ENCODE assay signal across 24 cellular contexts in genomic region chr2:1407950-1408695, GRCh38. TPM values are rescaled to one million over a fixed set of nuclear protein-coding genes. Genes with fewer than 3 reads are reported as not detected.
DNase-seq lines count a peak whose midpoint lies in the region; ATAC-seq lines count a peak whose summit lies in the region.
"Had no signal": no experiment of that assay in that cellular context is flagged by ENCODE, and none has a peak within 500 bp of the region (broad histone marks: within the 10 kb centered on the region; RNA-seq: fewer than 3 reads in every experiment).

No MANE protein-coding gene starts in this region.

- H3K27me3 ChIP-seq in BLaER1 treated with 17β-estradiol and CSF1 and Interleukin-3, amounts not matched to agents 10 nM and 100 nM = peaks cover 0 to 70% (median 0%) of the 10 kb centered on the region in 11 experiments; a peak in 6 of 22 replicates
- no peaks in the 10 kb centered on the region for H3K27me3 ChIP-seq in neuronal stem cell (ENCODE audit: control insufficient read depth in 3 of 3, insufficient read depth in 3 of 3, low read depth in 1 of 3, low read length in 3 of 3)
- H3K27me3 ChIP-seq: Peyer's patch had no signal

- no peak for ATAC-seq in GM21447 (IDR thresholded peaks at IDR 0.05; ENCODE audit: unreplicated experiment)
- ATAC-seq in HG02571 (IDR thresholded peaks at IDR 0.05; ENCODE audit: unreplicated experiment) = no peak
- ATAC-seq: GM23338, T-cell had no signal

- H3K4ac ChIP-seq in neuronal stem cell (ENCODE audit: low read length) = no peak overlapping the region

- H4K91ac ChIP-seq in neuronal stem cell (ENCODE audit: low read depth, low read length, poor library complexity) = no peak overlapping the region

- no peak overlapping the region for H2BK15ac ChIP-seq in neuronal stem cell (ENCODE audit: low read length)

- no CpG with 5 or more reads among the region's 16 CpGs for WGBS in neuronal stem cell (ENCODE audit: extremely low coverage in 2 of 2, insufficient read length in 2 of 2, insufficient replicate concordance in 1 of 2), 2 donors

- peaks cover 4 to 13% (median 10%) of the 10 kb centered on the region in 11 experiments for H3K9me3 ChIP-seq in BLaER1 treated with 17β-estradiol and CSF1 and Interleukin-3, amounts not matched to agents 10 nM and 100 nM (replicated peaks in 1 of 11)
- H3K9me3 ChIP-seq in SK-N-MC (ENCODE audit: low read depth, low read length) (no peaks in the 10 kb centered on the region), neuronal stem cell (replicated peaks in 1 of 2; ENCODE audit: control insufficient read depth in 2 of 2, insufficient read depth in 1 of 2, low read depth in 1 of 2, low read length in 2 of 2) (no peaks in the 10 kb centered on the region)
- H3K9me3 ChIP-seq: HAP-1, Peyer's patch had no signal

- peak overlapping the region in 8 of 11 experiments; percentile 6 to 63 (median 57); a peak in 15 of 22 replicates for H3K4me2 ChIP-seq in BLaER1 treated with 17β-estradiol and CSF1 and Interleukin-3, amounts not matched to agents 10 nM and 100 nM
- H3K4me2 ChIP-seq in neuronal stem cell (ENCODE audit: insufficient read depth, low read length, poor library complexity, severe bottlenecking) = no peak overlapping the region
- H3K4me2 ChIP-seq: GM23338 had no signal

- no peaks in the 10 kb centered on the region for H3K79me1 ChIP-seq in neuronal stem cell (ENCODE audit: low read depth, low read length)

- H3K18ac ChIP-seq in neuronal stem cell (ENCODE audit: low read length) = peak overlapping the region; percentile 40

- no peak overlapping the region for H3K14ac ChIP-seq in neuronal stem cell (ENCODE audit: low read length)

- no peak overlapping the region for H3K4me3 ChIP-seq in BLaER1 treated with 17β-estradiol and CSF1 and Interleukin-3, amounts not matched to agents 10 nM and 100 nM
- no peak overlapping the region for H3K4me3 ChIP-seq in SK-N-MC
- H3K4me3 ChIP-seq in neuronal stem cell (ENCODE audit: low read length in 2 of 2) = no peak overlapping the region
- H3K4me3 ChIP-seq: GM23338, HAP-1, Peyer's patch had no signal

- no peak overlapping the region for H4K8ac ChIP-seq in neuronal stem cell (ENCODE audit: low read depth, low read length)

- H3K9ac ChIP-seq in BLaER1 treated with 17β-estradiol and CSF1 and Interleukin-3, amounts not matched to agents 10 nM and 100 nM = no peak overlapping the region
- no peak overlapping the region for H3K9ac ChIP-seq in SK-N-MC (ENCODE audit: insufficient read length)
- H3K9ac ChIP-seq in neuronal stem cell (ENCODE audit: low read depth, low read length, poor library complexity) = no peak overlapping the region

- no peak overlapping the region for H2BK120ac ChIP-seq in neuronal stem cell (ENCODE audit: low read depth, low read length)

- DNase-seq in DMS153 (lab: John Stamatoyannopoulos, UW) = peak; percentile 13
- DNase-seq in DMS153 treated with DMSO at 0.1 percent for 48 hours (lab: John Stamatoyannopoulos, UW; ENCODE audit: unreplicated experiment) = no peak
- peak; percentile 34 for DNase-seq in SK-N-MC (ENCODE audit: low read depth, low spot score)
- no peak for DNase-seq in neuronal stem cell (ENCODE audit: low spot score)
- DNase-seq in cerebellum (ENCODE audit: low spot score) = no peak
- DNase-seq: CD8-positive, alpha-beta memory T cell; DND-41; NCI-H1105; NCI-H1694; NCI-H2107; NCI-H2227 treated with DMSO at 0.1 percent for 48 hours; NCI-H510A; NCI-H774; Peyer's patch; T-cell had no signal

- no peak overlapping the region for H3K27ac ChIP-seq in BLaER1 treated with 17β-estradiol and CSF1 and Interleukin-3, amounts not matched to agents 10 nM and 100 nM
- no peak overlapping the region for H3K27ac ChIP-seq in SK-N-MC
- no peak overlapping the region for H3K27ac ChIP-seq in neuronal stem cell (replicated peaks; ENCODE audit: low read length)
- H3K27ac ChIP-seq: 22Rv1, C4-2B, Peyer's patch had no signal

- H3K4me1 ChIP-seq in BLaER1 treated with 17β-estradiol and CSF1 and Interleukin-3, amounts not matched to agents 10 nM and 100 nM = peaks cover 0 to 29% (median 12%) of the 10 kb centered on the region in 10 experiments; a peak in 14 of 20 replicates
- no peaks in the 10 kb centered on the region for H3K4me1 ChIP-seq in neuronal stem cell (ENCODE audit: control insufficient read depth in 2 of 2, insufficient read depth in 1 of 2, low read depth in 1 of 2, low read length in 2 of 2)
- H3K4me1 ChIP-seq: HAP-1, Peyer's patch had no signal

- no peaks in the 10 kb centered on the region for H3K36me3 ChIP-seq in BLaER1 treated with 17β-estradiol and CSF1 and Interleukin-3, amounts not matched to agents 10 nM and 100 nM
- no peaks in the 10 kb centered on the region for H3K36me3 ChIP-seq in SK-N-MC (ENCODE audit: insufficient read depth, low read length)
- H3K36me3 ChIP-seq in neuronal stem cell (replicated peaks in 1 of 2; ENCODE audit: control insufficient read depth in 2 of 2, insufficient read depth in 2 of 2, low read length in 2 of 2) = no peaks in the 10 kb centered on the region
- H3K36me3 ChIP-seq: HAP-1, Peyer's patch had no signal

- no peak overlapping the region for H2BK12ac ChIP-seq in neuronal stem cell (ENCODE audit: low read length)

- H3K23ac ChIP-seq in neuronal stem cell (ENCODE audit: low read depth, low read length, poor library complexity) = no peak overlapping the region

- no peaks in the 10 kb centered on the region for H4K20me1 ChIP-seq in BLaER1 treated with 17β-estradiol and CSF1 and Interleukin-3, amounts not matched to agents 10 nM and 100 nM

- no peak overlapping the region for H2AFZ ChIP-seq in neuronal stem cell (ENCODE audit: low read length)
- H2AFZ ChIP-seq: GM23338 had no signal

- no peak overlapping the region for H2BK5ac ChIP-seq in neuronal stem cell (ENCODE audit: low read length)

- H2AK5ac ChIP-seq in neuronal stem cell (ENCODE audit: low read depth, low read length) = no peak overlapping the region

RNA-seq across cellular contexts. Expression of gene TPO, which starts 5.1 kb away (rescaled TPM):
- not detected for polyA plus RNA-seq in neuronal stem cell (2013, experiment 1 of 2)
- 0.07 TPM for polyA plus RNA-seq in neuronal stem cell (2013, experiment 2 of 2)
- total RNA-seq in cerebellum = 0.27 TPM
- total RNA-seq: CD8-positive, alpha-beta memory T cell; GM23338; OCI-LY7 had no signal
- polyA plus RNA-seq: IgD-negative memory B cell had no signal

Comparison
In these comparisons a context has a peak if more than half of its experiments do, and no peak if none do; other contexts are left out.
1. DNase-seq: peak in DMS153 (single experiment) and SK-N-MC (single experiment); none in DMS153 treated with DMSO at 0.1 percent for 48 hours (single experiment), neuronal stem cell (single experiment) and cerebellum (single experiment).